26 cellular contexts compared by ENCODE assay signal in genomic region chr14:37139710-37140109, GRCh38. TPM values are rescaled to one million over a fixed set of nuclear protein-coding genes. Genes with fewer than 3 reads are reported as not detected.
DNase-seq lines count a peak whose midpoint lies in the region; ATAC-seq, FAIRE-seq and TF ChIP-seq lines count a peak whose summit lies in the region.
"Had no signal": no experiment of that assay in that cellular context is flagged by ENCODE, and none has a peak within 500 bp of the region (broad histone marks: within the 10 kb centered on the region; RNA-seq: fewer than 3 reads in every experiment).

No MANE protein-coding gene starts in this region.

- TF ChIP-seq POLR2A in GM18505 (IDR thresholded peaks at IDR 0.05; ENCODE audit: borderline replicate concordance, extremely low read depth, insufficient read depth, insufficient read length) = no peak

- no peaks in the 10 kb centered on the region for H3K27me3 ChIP-seq in SJCRH30
- H3K27me3 ChIP-seq: Peyer's patch, SJSA1 had no signal

- 0 out of 2 replicates have a peak, but pooled peaks cover 3% of the 10 kb centered on the region for H3K36me3 ChIP-seq in SJCRH30
- H3K36me3 ChIP-seq: BE2C, Peyer's patch, SJSA1 had no signal

- ATAC-seq in GM21529 (IDR thresholded peaks at IDR 0.05; ENCODE audit: unreplicated experiment) (no peak), GM21515 (IDR thresholded peaks at IDR 0.05; ENCODE audit: unreplicated experiment) (no peak), GM18505 (IDR thresholded peaks at IDR 0.05; ENCODE audit: unreplicated experiment) (no peak)
- ATAC-seq: CD8-positive, alpha-beta T cell had no signal

- FAIRE-seq in islet of Langerhans (lab: Jason Lieb, UNC) = peak; percentile 38
- FAIRE-seq: GM12891 had no signal

- H3K4me3 ChIP-seq in SJCRH30 = no peak overlapping the region
- H3K4me3 ChIP-seq: Peyer's patch, SJSA1 had no signal

- H3K9me3 ChIP-seq in SJCRH30 (replicated peaks) = no peaks in the 10 kb centered on the region
- H3K9me3 ChIP-seq: BE2C, Peyer's patch, SJSA1 had no signal

- H3K4me1 ChIP-seq in SJCRH30 = peaks cover 57% of the 10 kb centered on the region
- H3K4me1 ChIP-seq: BE2C, Peyer's patch had no signal

- peak overlapping the region; percentile 91 for H3K27ac ChIP-seq in SJCRH30
- H3K27ac ChIP-seq: Peyer's patch, SJSA1 had no signal

- DNase-seq in HT1080 (ENCODE audit: low read depth) (peak; percentile 9), SJCRH30 (no peak), NCI-H2029 (lab: John Stamatoyannopoulos, UW) (no peak)
- DNase-seq: BE2C; CD8-positive, alpha-beta T cell; DND-41; GOT3; HCEC 1CT; Karpas-422; MM.1S; NCI-H1048; NCI-H1417 treated with DMSO at 0.1 percent for 48 hours; NCI-H187; NCI-H2107; NCI-H2227 treated with DMSO at 0.1 percent for 48 hours; NCI-H510A; NCI-H748 treated with DMSO at 0.1 percent for 48 hours; NK-92 treated with Interleukin-12 subunit alpha and Interleukin-12 subunit beta, amount 100 ng/mL, for 24 hours; Peyer's patch; T-helper 1 cell had no signal

RNA-seq across cellular contexts. Expression of gene SLC25A21, which starts 32.7 kb away (rescaled TPM):
- 0.13 and 0.37 TPM in 2 replicates for total RNA-seq in HT1080 (2014; rRNA removed; shearing (Covaris generic))
- 0.24 and 0.80 TPM in 2 replicates for polyA plus RNA-seq in HT1080 (2015; cell fraction: cytosol; rRNA removed)
- 0.26 and 0.90 TPM in 2 replicates for polyA plus RNA-seq in HT1080 (2015; cell fraction: nucleus; rRNA removed)
- 0.45 and 1.0 TPM in 2 replicates for total RNA-seq in SJCRH30 (2014; rRNA removed; shearing (Covaris generic))
- total RNA-seq: CD8-positive, alpha-beta T cell had no signal

RNA-seq across cellular contexts. Expression of gene MIPOL1, which starts 58.0 kb away (rescaled TPM):
- 7.7 and 8.1 TPM in 2 replicates for total RNA-seq in HT1080 (2014; rRNA removed; shearing (Covaris generic))
- polyA plus RNA-seq in HT1080 (2015; cell fraction: cytosol; rRNA removed) = 6.4 and 6.8 TPM in 2 replicates
- 5.8 and 8.9 TPM in 2 replicates for polyA plus RNA-seq in HT1080 (2015; cell fraction: nucleus; rRNA removed)
- 10.6 and 11.1 TPM in 2 replicates for total RNA-seq in SJCRH30 (2014; rRNA removed; shearing (Covaris generic))
- total RNA-seq: CD8-positive, alpha-beta T cell had no signal
